Comparison of ENCODE assay signal across 10 cellular contexts in the genomic region with DNA sequence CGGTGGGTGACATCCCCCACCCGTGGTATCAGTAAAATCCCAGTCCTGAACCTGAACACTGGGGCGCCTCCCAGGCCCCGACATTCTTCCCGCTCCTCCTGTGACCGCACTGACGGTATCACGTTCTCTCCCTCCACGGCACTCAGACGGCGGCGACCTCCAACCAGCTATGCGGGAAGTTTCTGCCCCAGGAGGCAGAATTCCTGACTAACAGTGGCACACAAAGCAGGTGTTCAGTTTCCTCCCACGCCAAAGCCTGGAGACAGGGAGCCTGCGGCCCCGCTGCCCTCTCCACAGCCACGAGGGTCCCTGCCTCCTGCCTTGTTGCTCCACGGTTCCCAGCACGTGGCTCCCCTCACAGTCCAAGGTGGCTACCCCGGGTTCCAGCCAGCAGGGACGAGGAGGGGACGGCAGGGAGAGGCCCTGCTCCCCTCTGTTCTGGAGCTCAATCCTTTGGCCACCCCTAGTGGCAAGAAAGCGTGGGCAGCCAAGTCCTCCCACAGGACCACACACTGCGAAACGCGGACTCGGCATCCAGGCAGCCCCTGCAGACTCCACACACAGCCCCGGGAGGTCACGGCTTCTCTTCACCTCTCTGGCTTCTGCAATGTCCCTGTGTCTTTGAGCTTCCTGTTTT. TPM values are rescaled to one million over a fixed set of nuclear protein-coding genes. Genes with fewer than 3 reads are reported as not detected.
DNase-seq lines count a peak whose midpoint lies in the region; ATAC-seq, FAIRE-seq and TF ChIP-seq lines count a peak whose summit lies in the region.
"Had no signal": no experiment of that assay in that cellular context is flagged by ENCODE, and none has a peak within 500 bp of the region (broad histone marks: within the 10 kb centered on the region; RNA-seq: fewer than 3 reads in every experiment).

No MANE protein-coding gene starts in this region.

- TF ChIP-seq POLR2A in spleen (IDR thresholded peaks at IDR 0.05): no peak

- H3K27me3 ChIP-seq in HUES6 (ENCODE audit: control insufficient read depth, insufficient read depth, low read length): no peaks in the 10 kb centered on the region
- H3K27me3 ChIP-seq in spleen (replicated peaks in 1 of 7): no peaks in the 10 kb centered on the region

- H3K9ac ChIP-seq in HUES6 (ENCODE audit: low read length) (peak overlapping the region; percentile 26), kidney (ENCODE audit: low read length in 2 of 2) (no peak overlapping the region)

- H3K4me1 ChIP-seq in HUES6 (ENCODE audit: control insufficient read depth, insufficient read depth, low read length) (no peaks in the 10 kb centered on the region), kidney (ENCODE audit: control insufficient read depth in 1 of 2, insufficient read depth in 1 of 2, low read depth in 1 of 2, low read length in 2 of 2) (peaks cover 0 to 18% of the 10 kb centered on the region in 2 donors), spleen (peaks cover 4 to 47% (median 28%) of the 10 kb centered on the region in 6 donors)

- H3K27ac ChIP-seq in HUES6 (ENCODE audit: low read depth, low read length) (no peak overlapping the region; the same call in 1 of the 2 replicates), kidney (ENCODE audit: low read depth in 2 of 2, low read length in 2 of 2) (peak overlapping the region in 1 of 2 donors; percentile 49), spleen (peak overlapping the region in 7 of 8 donors; percentile 9 to 76 (median 62))

- intact Hi-C loops in kidney (cut with DNase I) (no loop called here), spleen (cut with DNase I; ENCODE audit: low total_unique reads) (no loop called here)

- DNase-seq in chondrocyte (ENCODE audit: low spot score) (peak; percentile 88), kidney (peak; percentile 86), spleen (peak; percentile 69), cortex of kidney (lab: John Stamatoyannopoulos, UW) (no peak)
- DNase-seq: GDM1, NCI-H446 treated with DMSO at 0.1 percent for 48 hours had no signal

- ATAC-seq in HG03469 (IDR thresholded peaks at IDR 0.05; ENCODE audit: unreplicated experiment): no peak
- no peak for ATAC-seq in HG02852 (IDR thresholded peaks at IDR 0.05; ENCODE audit: unreplicated experiment)
- no peak for ATAC-seq in HG02885 (IDR thresholded peaks at IDR 0.05; ENCODE audit: poor library complexity, unreplicated experiment)

- H3K4me1 Mint-ChIP-seq in chondrocyte (ENCODE audit: low read depth): peaks cover 30% of the 10 kb centered on the region

- peak overlapping the region; percentile 88 for H3K27ac Mint-ChIP-seq in chondrocyte (ENCODE audit: unreplicated experiment)

- H3K9me3 ChIP-seq in HUES6 (ENCODE audit: control insufficient read depth, insufficient read depth, low read depth, low read length): no peaks in the 10 kb centered on the region
- H3K9me3 ChIP-seq in kidney (ENCODE audit: control insufficient read depth in 1 of 2, low read length in 2 of 2): no peaks in the 10 kb centered on the region
- no peaks in the 10 kb centered on the region for H3K9me3 ChIP-seq in spleen

- H3K36me3 ChIP-seq in HUES6 (ENCODE audit: control insufficient read depth, insufficient read depth, low read length): peaks cover 92% of the 10 kb centered on the region
- H3K36me3 ChIP-seq in kidney (ENCODE audit: control insufficient read depth in 1 of 2, insufficient read depth in 2 of 2, low read length in 2 of 2): peaks cover 9 to 32% of the 10 kb centered on the region in 2 donors
- H3K36me3 ChIP-seq in spleen: peaks cover 0 to 100% (median 77%) of the 10 kb centered on the region in 6 donors

- no peaks in the 10 kb centered on the region for H3K27me3 Mint-ChIP-seq in chondrocyte (ENCODE audit: low read depth)

- peak; percentile 63 for TF ChIP-seq CTCF in chondrocyte (IDR thresholded peaks at IDR 0.05)
- TF ChIP-seq CTCF in kidney (IDR thresholded peaks at IDR 0.05; ENCODE audit: borderline replicate concordance, extremely low read depth, insufficient read depth): peak; percentile 23
- TF ChIP-seq CTCF in spleen (IDR thresholded peaks at IDR 0.05 in 8 of 11, conservative IDR thresholded peaks at IDR 0.05 in 3 of 11): peak in 6 of 11 experiments; percentile 18 to 44 (median 32)

- no peak overlapping the region for H3K4me3 Mint-ChIP-seq in chondrocyte (ENCODE audit: unreplicated experiment)

- WGBS in spleen, 5 donors: 64 to 82% (median 73%) methylated on average over 25 to 29 of the region's 29 CpGs

- H3K4me3 ChIP-seq in HUES6 (ENCODE audit: low read depth, low read length) (no peak overlapping the region), kidney (ENCODE audit: low read length in 2 of 2) (peak overlapping the region in 1 of 2 donors; percentile 17), spleen (no peak overlapping the region)

- no peaks in the 10 kb centered on the region for H3K9me3 Mint-ChIP-seq in chondrocyte (ENCODE audit: low read depth)

- H3K36me3 Mint-ChIP-seq in chondrocyte (ENCODE audit: low read depth): peaks cover 22% of the 10 kb centered on the region

- no peak for FAIRE-seq in kidney (lab: Jason Lieb, UNC)

RNA-seq across cellular contexts. Expression of gene CTBP1, which starts 15.2 kb away (rescaled TPM):
- total RNA-seq in chondrocyte (147 to 175 TPM (median 151 TPM) in 3 replicates), kidney (170 TPM), spleen (100 to 1,000 TPM; 162 to 226 (median 196) TPM)
- polyA plus RNA-seq in kidney (ENCODE audit: insufficient read depth, low read depth, low replicate concordance) (96.1 TPM), spleen (100 to 1,000 TPM; 101 to 176 (median 123) TPM)

RNA-seq across cellular contexts. Expression of gene MAEA, which starts 55.9 kb away (rescaled TPM):
- total RNA-seq in chondrocyte (54.4 to 62.6 TPM (median 56.3 TPM) in 3 replicates), kidney (75.2 TPM), spleen (100 to 1,000 TPM in 1 of 7 donors, 10 to 100 TPM in 6; 64.3 to 112 (median 85.6) TPM)
- polyA plus RNA-seq in kidney (ENCODE audit: insufficient read depth, low read depth, low replicate concordance) (65.0 TPM), spleen (10 to 100 TPM; 46.6 to 76.5 (median 58.8) TPM)
